Comparison of ENCODE assay signal across 40 cellular contexts in the genomic region with DNA sequence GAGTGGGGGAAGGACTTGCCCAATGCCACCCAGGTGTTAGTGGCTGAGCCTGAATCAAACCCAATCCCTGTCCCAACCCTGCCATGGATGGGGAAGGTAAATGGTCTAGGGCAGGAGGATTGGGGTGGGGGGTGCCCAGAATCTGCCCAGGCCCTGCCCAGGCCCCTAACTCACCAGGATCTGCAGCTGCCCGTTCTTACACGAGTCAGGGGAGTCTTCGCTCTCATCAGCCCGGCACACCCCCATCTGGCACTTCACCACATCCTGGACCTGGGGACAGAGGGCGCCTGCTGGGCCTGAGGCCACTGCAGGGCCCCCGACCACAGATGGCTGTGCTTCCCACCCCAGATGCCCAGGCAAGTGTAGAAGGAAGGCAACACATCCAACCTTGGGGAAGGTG. TPM values are rescaled to one million over a fixed set of nuclear protein-coding genes. Genes with fewer than 3 reads are reported as not detected.
"Had no signal": no experiment of that assay in that cellular context is flagged by ENCODE, and none has a peak within 500 bp of the region (broad histone marks: within the 10 kb centered on the region; RNA-seq: fewer than 3 reads in every experiment).

No MANE protein-coding gene starts in this region.

- H3K27me3 Mint-ChIP-seq: activated CD4-positive, alpha-beta memory T cell treated with anti-CD3 and anti-CD28 coated beads for 36 hours; activated CD4-positive, alpha-beta T cell treated with anti-CD3 and anti-CD28 coated beads for 36 hours; activated CD8-positive, alpha-beta memory T cell treated with anti-CD3 and anti-CD28 coated beads, Interleukin-2, amount 10 ng/mL, durations not matched to agents 7 days and 5 days; activated naive CD4-positive, alpha-beta T cell treated with anti-CD3 and anti-CD28 coated beads, Interleukin-2, amount 50 U/mL, for 24 hours; activated naive CD8-positive, alpha-beta T cell treated with anti-CD3 and anti-CD28 coated beads for 36 hours; activated naive CD8-positive, alpha-beta T cell treated with anti-CD3 and anti-CD28 coated beads, Interleukin-2, amount 50 U/mL, for 24 hours; T-helper 17 cell had no signal

- DNase-seq: activated B cell treated with CpG ODN at 0.5 μM for 24 hours; activated CD4-positive, alpha-beta memory T cell treated with anti-CD3 and anti-CD28 coated beads for 36 hours; activated CD4-positive, alpha-beta T cell treated with anti-CD3 and anti-CD28 coated beads for 36 hours; activated CD4-positive, alpha-beta T cell treated with anti-CD3 and anti-CD28 coated beads, Interleukin-2, amount 10 ng/mL, durations not matched to agents 24 days and 14 days; activated CD4-positive, CD25-positive, alpha-beta regulatory T cell treated with anti-CD3 and anti-CD28 coated beads, Interleukin-2, amount 50 U/mL, for 72 hours; activated CD8-positive, alpha-beta memory T cell treated with anti-CD3 and anti-CD28 coated beads, Interleukin-2, amount 10 ng/mL, durations not matched to agents 7 days and 5 days; activated CD8-positive, alpha-beta memory T cell treated with anti-CD3 and anti-CD28 coated beads, Interleukin-2, amount 50 U/mL, for 4 hours; activated CD8-positive, alpha-beta T cell treated with anti-CD3 and anti-CD28 coated beads, Interleukin-2, amount 10 ng/mL, durations not matched to agents 7 days and 5 days; activated effector memory CD4-positive, alpha-beta T cell treated with anti-CD3 and anti-CD28 coated beads, Interleukin-2, amount 50 U/mL, for 16 hours; activated naive CD4-positive, alpha-beta T cell treated with anti-CD3 and anti-CD28 coated beads for 36 hours; activated naive CD8-positive, alpha-beta T cell treated with anti-CD3 and anti-CD28 coated beads for 36 hours; activated naive CD8-positive, alpha-beta T cell treated with anti-CD3 and anti-CD28 coated beads, Interleukin-2, amount 50 U/mL, for 24 hours; activated T-cell treated with anti-CD3 and anti-CD28 coated beads, Interleukin-2, amount 50 U/mL, for 1 hour; activated T-cell treated with anti-CD3 and anti-CD28 coated beads, Interleukin-2, amount 50 U/mL, for 48 hours; adrenal gland; amygdala; central memory CD4-positive, alpha-beta T cell; cerebellar nuclear complex; effector CD4-positive, alpha-beta T cell; effector memory CD8-positive, alpha-beta T cell; erythroblast; foreskin keratinocyte; gastrocnemius medialis; glutamatergic neuron; T-helper 1 cell; T-helper 17 cell; T1000; WERI-Rb-1 had no signal

- H3K9me3 ChIP-seq: adrenal gland, ascending aorta, breast epithelium, esophagus muscularis mucosa, gastrocnemius medialis had no signal

- H3K4me3 Mint-ChIP-seq: activated B cell treated with CpG ODN at 0.5 μM for 24 hours; activated CD4-positive, alpha-beta memory T cell treated with anti-CD3 and anti-CD28 coated beads for 36 hours; activated CD4-positive, alpha-beta T cell treated with anti-CD3 and anti-CD28 coated beads for 36 hours; activated CD4-positive, alpha-beta T cell treated with anti-CD3 and anti-CD28 coated beads, Interleukin-2, amount 10 ng/mL, durations not matched to agents 24 days and 14 days; activated CD8-positive, alpha-beta memory T cell treated with anti-CD3 and anti-CD28 coated beads, Interleukin-2, amount 10 ng/mL, durations not matched to agents 7 days and 5 days; activated CD8-positive, alpha-beta T cell treated with anti-CD3 and anti-CD28 coated beads, Interleukin-2, amount 10 ng/mL, durations not matched to agents 7 days and 5 days; activated naive CD4-positive, alpha-beta T cell treated with anti-CD3 and anti-CD28 coated beads for 36 hours; activated naive CD4-positive, alpha-beta T cell treated with anti-CD3 and anti-CD28 coated beads, Interleukin-2, amount 50 U/mL, for 24 hours; activated naive CD8-positive, alpha-beta T cell treated with anti-CD3 and anti-CD28 coated beads for 36 hours; activated naive CD8-positive, alpha-beta T cell treated with anti-CD3 and anti-CD28 coated beads, Interleukin-2, amount 50 U/mL, for 24 hours; activated T-helper 1 cell treated with anti-CD3 and anti-CD28 coated beads, Interleukin-12 subunit alpha, Interleukin-12 subunit beta, Interleukin-2, Interleukin-4 antibody, amounts not matched to agents 30 ng/mL and 10 ng/mL and 1 ng/mL, durations not matched to agents 14 hours and 24 hours and 36 hours; brain; dendritic cell treated with granulocyte-macrophage colony-stimulating factor and Interleukin-4, amounts not matched to agents 40 ng/mL and 50 ng/mL, for 4 days; effector memory CD8-positive, alpha-beta T cell; T-helper 17 cell; T-helper 2 cell treated with Interferon-gamma antibody and Interleukin-4, amounts not matched to agents 5 μg/mL and 100 μg/mL, for 36 hours had no signal

- H3K36me3 Mint-ChIP-seq: activated CD4-positive, alpha-beta memory T cell treated with anti-CD3 and anti-CD28 coated beads for 36 hours; activated CD8-positive, alpha-beta memory T cell treated with anti-CD3 and anti-CD28 coated beads, Interleukin-2, amount 10 ng/mL, durations not matched to agents 7 days and 5 days; activated naive CD4-positive, alpha-beta T cell treated with anti-CD3 and anti-CD28 coated beads, Interleukin-2, amount 50 U/mL, for 24 hours; activated naive CD8-positive, alpha-beta T cell treated with anti-CD3 and anti-CD28 coated beads for 36 hours had no signal

- H3K27me3 ChIP-seq: adrenal gland, ascending aorta, breast epithelium, cardiac muscle cell, esophagus muscularis mucosa, foreskin keratinocyte, gastrocnemius medialis had no signal

- H3K27ac ChIP-seq: adrenal gland, ascending aorta, breast epithelium, cardiac muscle cell, coronary artery, esophagus muscularis mucosa, foreskin keratinocyte, gastrocnemius medialis, WERI-Rb-1 had no signal

- H3K27ac Mint-ChIP-seq: activated B cell treated with CpG ODN at 0.5 μM for 24 hours; activated CD4-positive, alpha-beta memory T cell treated with anti-CD3 and anti-CD28 coated beads for 36 hours; activated CD4-positive, alpha-beta T cell treated with anti-CD3 and anti-CD28 coated beads for 36 hours; activated CD4-positive, alpha-beta T cell treated with anti-CD3 and anti-CD28 coated beads, Interleukin-2, amount 10 ng/mL, durations not matched to agents 24 days and 14 days; activated CD8-positive, alpha-beta memory T cell treated with anti-CD3 and anti-CD28 coated beads, Interleukin-2, amount 10 ng/mL, durations not matched to agents 7 days and 5 days; activated CD8-positive, alpha-beta T cell treated with anti-CD3 and anti-CD28 coated beads, Interleukin-2, amount 10 ng/mL, durations not matched to agents 7 days and 5 days; activated naive CD4-positive, alpha-beta T cell treated with anti-CD3 and anti-CD28 coated beads for 36 hours; activated naive CD4-positive, alpha-beta T cell treated with anti-CD3 and anti-CD28 coated beads, Interleukin-2, amount 50 U/mL, for 24 hours; activated naive CD8-positive, alpha-beta T cell treated with anti-CD3 and anti-CD28 coated beads for 36 hours; activated naive CD8-positive, alpha-beta T cell treated with anti-CD3 and anti-CD28 coated beads, Interleukin-2, amount 50 U/mL, for 24 hours; activated T-helper 1 cell treated with anti-CD3 and anti-CD28 coated beads, Interleukin-12 subunit alpha, Interleukin-12 subunit beta, Interleukin-2, Interleukin-4 antibody, amounts not matched to agents 30 ng/mL and 10 ng/mL and 1 ng/mL, durations not matched to agents 14 hours and 24 hours and 36 hours; activated T-helper 2 cell treated with anti-CD3 and anti-CD28 coated beads, Interferon-gamma antibody, Interleukin-2, Interleukin-4, amounts not matched to agents 10 μg/mL and 5 μg/mL and 100 μg/mL, durations not matched to agents 14 hours and 24 hours and 36 hours; dendritic cell treated with granulocyte-macrophage colony-stimulating factor and Interleukin-4, amounts not matched to agents 40 ng/mL and 50 ng/mL, for 4 days; effector memory CD8-positive, alpha-beta T cell; T-helper 17 cell; T-helper 2 cell treated with Interferon-gamma antibody and Interleukin-4, amounts not matched to agents 5 μg/mL and 100 μg/mL, for 36 hours had no signal

- H3K4me1 ChIP-seq: adrenal gland, ascending aorta, breast epithelium, esophagus muscularis mucosa, foreskin keratinocyte, gastrocnemius medialis had no signal

- H3K36me3 ChIP-seq: adrenal gland, ascending aorta, breast epithelium, esophagus muscularis mucosa, gastrocnemius medialis had no signal

- H3K9me3 Mint-ChIP-seq: activated B cell treated with CpG ODN at 0.5 μM for 24 hours; activated CD4-positive, alpha-beta memory T cell treated with anti-CD3 and anti-CD28 coated beads for 36 hours; activated CD4-positive, alpha-beta T cell treated with anti-CD3 and anti-CD28 coated beads, Interleukin-2, amount 10 ng/mL, durations not matched to agents 24 days and 14 days; activated naive CD4-positive, alpha-beta T cell treated with anti-CD3 and anti-CD28 coated beads for 36 hours; activated naive CD4-positive, alpha-beta T cell treated with anti-CD3 and anti-CD28 coated beads, Interleukin-2, amount 50 U/mL, for 24 hours; activated naive CD8-positive, alpha-beta T cell treated with anti-CD3 and anti-CD28 coated beads for 36 hours; activated naive CD8-positive, alpha-beta T cell treated with anti-CD3 and anti-CD28 coated beads, Interleukin-2, amount 50 U/mL, for 24 hours; activated T-helper 1 cell treated with anti-CD3 and anti-CD28 coated beads, Interleukin-12 subunit alpha, Interleukin-12 subunit beta, Interleukin-2, Interleukin-4 antibody, amounts not matched to agents 30 ng/mL and 10 ng/mL and 1 ng/mL, durations not matched to agents 14 hours and 24 hours and 36 hours; activated T-helper 2 cell treated with anti-CD3 and anti-CD28 coated beads, Interferon-gamma antibody, Interleukin-2, Interleukin-4, amounts not matched to agents 10 μg/mL and 5 μg/mL and 100 μg/mL, durations not matched to agents 14 hours and 24 hours and 36 hours; brain; dendritic cell treated with granulocyte-macrophage colony-stimulating factor and Interleukin-4, amounts not matched to agents 40 ng/mL and 50 ng/mL, for 4 days; effector memory CD8-positive, alpha-beta T cell; T-helper 2 cell treated with Interferon-gamma antibody and Interleukin-4, amounts not matched to agents 5 μg/mL and 100 μg/mL, for 36 hours had no signal

- H3K4me1 Mint-ChIP-seq: activated B cell treated with CpG ODN at 0.5 μM for 24 hours; activated CD4-positive, alpha-beta T cell treated with anti-CD3 and anti-CD28 coated beads, Interleukin-2, amount 10 ng/mL, durations not matched to agents 24 days and 14 days; activated CD8-positive, alpha-beta memory T cell treated with anti-CD3 and anti-CD28 coated beads, Interleukin-2, amount 10 ng/mL, durations not matched to agents 7 days and 5 days; activated naive CD8-positive, alpha-beta T cell treated with anti-CD3 and anti-CD28 coated beads for 36 hours; activated naive CD8-positive, alpha-beta T cell treated with anti-CD3 and anti-CD28 coated beads, Interleukin-2, amount 50 U/mL, for 24 hours had no signal

- H3K4me3 ChIP-seq: adrenal gland, ascending aorta, breast epithelium, cardiac muscle cell, coronary artery, esophagus muscularis mucosa, gastrocnemius medialis had no signal

- ATAC-seq: activated CD4-positive, alpha-beta T cell treated with anti-CD3 and anti-CD28 coated beads for 36 hours; activated CD8-positive, alpha-beta memory T cell treated with anti-CD3 and anti-CD28 coated beads, Interleukin-2, amount 10 ng/mL, durations not matched to agents 7 days and 5 days; activated CD8-positive, alpha-beta T cell treated with anti-CD3 and anti-CD28 coated beads, Interleukin-2, amount 10 ng/mL, durations not matched to agents 7 days and 5 days; activated naive CD8-positive, alpha-beta T cell treated with anti-CD3 and anti-CD28 coated beads, Interleukin-2, amount 50 U/mL, for 24 hours; effector memory CD8-positive, alpha-beta T cell; foreskin keratinocyte; gastrocnemius medialis; T-helper 17 cell had no signal

RNA-seq across cellular contexts. Expression of a gene that starts 28.5 kb away (rescaled TPM):
- total RNA-seq: activated CD4-positive, alpha-beta T cell treated with anti-CD3 and anti-CD28 coated beads, Interleukin-2, amount 10 ng/mL, durations not matched to agents 24 days and 14 days; activated CD8-positive, alpha-beta memory T cell treated with anti-CD3 and anti-CD28 coated beads for 36 hours; activated CD8-positive, alpha-beta memory T cell treated with anti-CD3 and anti-CD28 coated beads, Interleukin-2, amount 10 ng/mL, durations not matched to agents 7 days and 5 days; activated CD8-positive, alpha-beta T cell treated with anti-CD3 and anti-CD28 coated beads, Interleukin-2, amount 10 ng/mL, durations not matched to agents 7 days and 5 days; activated T-helper 1 cell treated with anti-CD3 and anti-CD28 coated beads, Interleukin-12 subunit alpha, Interleukin-12 subunit beta, Interleukin-2, Interleukin-4 antibody, amounts not matched to agents 30 ng/mL and 10 ng/mL and 1 ng/mL, durations not matched to agents 14 hours and 24 hours and 36 hours; activated T-helper 2 cell treated with anti-CD3 and anti-CD28 coated beads, Interferon-gamma antibody, Interleukin-2, Interleukin-4, amounts not matched to agents 10 μg/mL and 5 μg/mL and 100 μg/mL, durations not matched to agents 14 hours and 24 hours and 36 hours; T-helper 17 cell had no signal
